Comparison of ENCODE assay signal across 1 cellular context in the genomic region with DNA sequence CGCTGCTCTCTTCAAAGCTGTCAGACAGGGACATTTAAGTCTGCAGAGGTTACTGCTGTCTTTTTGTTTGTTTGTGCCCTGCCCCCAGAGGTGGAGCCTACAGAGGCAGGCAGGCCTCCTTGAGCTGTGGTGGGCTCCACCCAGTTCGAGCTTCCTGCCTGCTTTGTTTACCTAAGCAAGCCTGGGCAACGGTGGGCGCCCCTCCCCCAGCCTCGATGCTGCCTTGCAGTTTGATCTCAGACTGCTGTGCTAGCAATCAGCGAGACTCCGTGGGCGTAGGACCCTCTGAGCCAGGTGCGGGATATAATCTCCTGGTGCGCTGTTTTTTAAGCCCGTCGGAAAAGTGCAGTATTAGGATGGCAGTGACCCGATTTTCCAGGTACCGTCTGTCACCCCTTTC.
TF ChIP-seq lines count a peak whose summit lies in the region.

No MANE protein-coding gene starts in this region.

TF ChIP-seq in HepG2, 621 proteins besides CTCF, POLR2A, EP300 and RAD21 (continued from another document):
- TF ChIP-seq, protein P1, sequence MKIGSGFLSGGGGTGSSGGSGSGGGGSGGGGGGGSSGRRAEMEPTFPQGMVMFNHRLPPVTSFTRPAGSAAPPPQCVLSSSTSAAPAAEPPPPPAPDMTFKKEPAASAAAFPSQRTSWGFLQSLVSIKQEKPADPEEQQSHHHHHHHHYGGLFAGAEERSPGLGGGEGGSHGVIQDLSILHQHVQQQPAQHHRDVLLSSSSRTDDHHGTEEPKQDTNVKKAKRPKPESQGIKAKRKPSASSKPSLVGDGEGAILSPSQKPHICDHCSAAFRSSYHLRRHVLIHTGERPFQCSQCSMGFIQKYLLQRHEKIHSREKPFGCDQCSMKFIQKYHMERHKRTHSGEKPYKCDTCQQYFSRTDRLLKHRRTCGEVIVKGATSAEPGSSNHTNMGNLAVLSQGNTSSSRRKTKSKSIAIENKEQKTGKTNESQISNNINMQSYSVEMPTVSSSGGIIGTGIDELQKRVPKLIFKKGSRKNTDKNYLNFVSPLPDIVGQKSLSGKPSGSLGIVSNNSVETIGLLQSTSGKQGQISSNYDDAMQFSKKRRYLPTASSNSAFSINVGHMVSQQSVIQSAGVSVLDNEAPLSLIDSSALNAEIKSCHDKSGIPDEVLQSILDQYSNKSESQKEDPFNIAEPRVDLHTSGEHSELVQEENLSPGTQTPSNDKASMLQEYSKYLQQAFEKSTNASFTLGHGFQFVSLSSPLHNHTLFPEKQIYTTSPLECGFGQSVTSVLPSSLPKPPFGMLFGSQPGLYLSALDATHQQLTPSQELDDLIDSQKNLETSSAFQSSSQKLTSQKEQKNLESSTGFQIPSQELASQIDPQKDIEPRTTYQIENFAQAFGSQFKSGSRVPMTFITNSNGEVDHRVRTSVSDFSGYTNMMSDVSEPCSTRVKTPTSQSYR (CRISPR knock-in tag; IDR thresholded peaks at IDR 0.05; ENCODE audit: borderline replicate concordance) = peak; percentile 30; the same call in 1 of the 2 replicates
